24 cellular contexts compared by ENCODE assay signal in genomic region chr1:7623886-7624285, GRCh38.
"Had no signal": no experiment of that assay in that cellular context is flagged by ENCODE, and none has a peak within 500 bp of the region (broad histone marks: within the 10 kb centered on the region; RNA-seq: fewer than 3 reads in every experiment).

No MANE protein-coding gene starts in this region.

- H3K4me3 Mint-ChIP-seq: activated CD4-positive, alpha-beta T cell treated with anti-CD3 and anti-CD28 coated beads for 36 hours; effector memory CD8-positive, alpha-beta T cell; nephron; stimulated activated naive CD8-positive, alpha-beta T cell treated with anti-CD3 and anti-CD28 coated beads, Interleukin-15, Interleukin-2, amounts not matched to agents 100 ng/mL and 50 ng/mL, for 24 hours; T-helper 2 cell treated with Interferon-gamma antibody and Interleukin-4, amounts not matched to agents 5 μg/mL and 100 μg/mL, for 36 hours; WTC11 had no signal

- DNase-seq: activated CD4-positive, alpha-beta T cell treated with anti-CD3 and anti-CD28 coated beads for 36 hours; activated CD4-positive, alpha-beta T cell treated with anti-CD3 and anti-CD28 coated beads, Interleukin-2, amount 50 U/mL, for 48 hours; activated gamma-delta T cell treated with Interleukin-2 at 50 U/mL for 16 hours; adrenal gland; dermis blood vessel endothelial cell; effector memory CD8-positive, alpha-beta T cell; esophagus squamous epithelium; left ventricle myocardium inferior; mesendoderm; stimulated activated CD4-positive, alpha-beta T cell treated with anti-CD3 and anti-CD28 coated beads, Interleukin-15, amount 100 ng/mL, for 24 hours; stimulated activated CD4-positive, alpha-beta T cell treated with anti-CD3 and anti-CD28 coated beads, Interleukin-2, amount 100 ng/mL, for 48 hours; trophoblast cell had no signal

- H3K27ac Mint-ChIP-seq: activated CD4-positive, alpha-beta T cell treated with anti-CD3 and anti-CD28 coated beads for 36 hours; activated naive CD4-positive, alpha-beta T cell treated with anti-CD3 and anti-CD28 coated beads, Interleukin-2, amount 50 U/mL, for 72 hours; effector memory CD8-positive, alpha-beta T cell; nephron; progenitor cell of endocrine pancreas; stimulated activated naive CD8-positive, alpha-beta T cell treated with anti-CD3 and anti-CD28 coated beads, Interleukin-15, Interleukin-2, amounts not matched to agents 100 ng/mL and 50 ng/mL, for 24 hours; T-helper 2 cell treated with Interferon-gamma antibody and Interleukin-4, amounts not matched to agents 5 μg/mL and 100 μg/mL, for 36 hours; WTC11 had no signal

- H3K27ac ChIP-seq: adrenal gland, cardiac muscle cell, esophagus squamous epithelium, hepatocyte, left ventricle myocardium inferior, right atrium auricular region, SK-N-MC, skin epidermis, suprapubic skin had no signal

- H3K4me1 ChIP-seq: adrenal gland, esophagus squamous epithelium, suprapubic skin had no signal

- H3K27me3 ChIP-seq: adrenal gland, cardiac muscle cell, right atrium auricular region had no signal

- H3K36me3 Mint-ChIP-seq: activated naive CD4-positive, alpha-beta T cell treated with anti-CD3 and anti-CD28 coated beads, Interleukin-2, amount 50 U/mL, for 72 hours; WTC11 had no signal

- H3K4me3 ChIP-seq: adrenal gland, cardiac muscle cell, esophagus squamous epithelium, hepatocyte, left ventricle myocardium inferior, right atrium auricular region, SK-N-MC, skin epidermis, suprapubic skin had no signal

- H3K9me3 Mint-ChIP-seq: activated naive CD4-positive, alpha-beta T cell treated with anti-CD3 and anti-CD28 coated beads, Interleukin-2, amount 50 U/mL, for 72 hours; effector memory CD8-positive, alpha-beta T cell; nephron; stimulated activated naive CD8-positive, alpha-beta T cell treated with anti-CD3 and anti-CD28 coated beads, Interleukin-15, Interleukin-2, amounts not matched to agents 100 ng/mL and 50 ng/mL, for 24 hours; T-helper 2 cell treated with Interferon-gamma antibody and Interleukin-4, amounts not matched to agents 5 μg/mL and 100 μg/mL, for 36 hours; WTC11 had no signal

- ATAC-seq: activated CD4-positive, alpha-beta T cell treated with anti-CD3 and anti-CD28 coated beads for 36 hours; activated naive CD4-positive, alpha-beta T cell treated with anti-CD3 and anti-CD28 coated beads, Interleukin-2, amount 50 U/mL, for 72 hours; effector memory CD8-positive, alpha-beta T cell; WTC11 had no signal

- H3K4me1 Mint-ChIP-seq: activated CD4-positive, alpha-beta T cell treated with anti-CD3 and anti-CD28 coated beads for 36 hours had no signal

- H3K36me3 ChIP-seq: adrenal gland, cardiac muscle cell, esophagus squamous epithelium, left ventricle myocardium inferior, right atrium auricular region, suprapubic skin had no signal

- H3K9me3 ChIP-seq: adrenal gland, esophagus squamous epithelium, left ventricle myocardium inferior, right atrium auricular region, suprapubic skin had no signal
